27 cellular contexts compared by ENCODE assay signal in genomic region chrX:104929324-104929723, GRCh38.
"Had no signal": no experiment of that assay in that cellular context is flagged by ENCODE, and none has a peak within 500 bp of the region (broad histone marks: within the 10 kb centered on the region; RNA-seq: fewer than 3 reads in every experiment).

No MANE protein-coding gene starts in this region.

- H3K4me1 Mint-ChIP-seq: IgD-negative memory B cell had no signal

- H3K27ac ChIP-seq: HL-60, KMS-11, SJSA1, SK-N-MC had no signal

- H3K36me3 ChIP-seq: SJSA1 had no signal

- H3K9me3 Mint-ChIP-seq: IgD-negative memory B cell had no signal

- H3K27me3 ChIP-seq: SJSA1 had no signal

- H3K9me3 ChIP-seq: SJSA1 had no signal

- H3K9ac ChIP-seq: KMS-11 had no signal

- H3K4me3 Mint-ChIP-seq: IgD-negative memory B cell had no signal

- H3K4me3 ChIP-seq: K562, SJSA1, SK-N-MC had no signal

- H3K4me2 ChIP-seq: KMS-11 had no signal

- DNase-seq: Kasumi-1, MV-4-11, NCI-H1048, NCI-H1417 treated with DMSO at 0.1 percent for 48 hours, NCI-H146, NCI-H1694 treated with DMSO at 0.1 percent for 48 hours, NCI-H1930, NCI-H2081, NCI-H2107, NCI-H2171 treated with DMSO at 0.1 percent for 48 hours, NCI-H345, NCI-H446 treated with DMSO at 0.1 percent for 48 hours, NCI-H510A treated with DMSO at 0.1 percent for 48 hours, NCI-H526, NCI-H82, OCI-M1, Right ventricle myocardium superior, RPMI8226, SIG-M5 had no signal

- ATAC-seq: K562 had no signal

- H3K27me3 Mint-ChIP-seq: IgD-negative memory B cell had no signal

- H3K4me1 ChIP-seq: SJSA1 had no signal

- FAIRE-seq: HTR-8/SVneo, K562, RCC 7860 had no signal
